In genomic region chr21:36320421-36321324, GRCh38 we compare ENCODE assay signal across 8 cellular contexts. TPM values are rescaled to one million over a fixed set of nuclear protein-coding genes. Genes with fewer than 3 reads are reported as not detected.
DNase-seq lines count a peak whose midpoint lies in the region; ATAC-seq and TF ChIP-seq lines count a peak whose summit lies in the region.

No MANE protein-coding gene starts in this region.

- peak overlapping the region; percentile 97 for H3K4me3 Mint-ChIP-seq in activated B cell treated with CpG ODN at 0.5 μM for 24 hours

- H3K36me3 ChIP-seq in esophagus muscularis mucosa (peaks cover 0 to 11% (median 6%) of the 10 kb centered on the region in 4 donors), mucosa of stomach (ENCODE audit: control insufficient read depth, insufficient read depth, low read length) (no peaks in the 10 kb centered on the region), tibial artery (peaks cover 0 to 13% (median 0%) of the 10 kb centered on the region in 3 donors)

- DNase-seq in AML-193 (lab: John Stamatoyannopoulos, UW) = peak; percentile 16 to 41
- peak; percentile 81 for DNase-seq in NCI-H2107 treated with DMSO at 0.1 percent for 48 hours (lab: John Stamatoyannopoulos, UW; ENCODE audit: unreplicated experiment)
- no peak for DNase-seq in activated B cell treated with CpG ODN at 0.5 μM for 24 hours
- peak; percentile 93 for DNase-seq in esophagus muscularis mucosa (ENCODE audit: extremely low spot score)
- peak; percentile 55 to 86 for DNase-seq in tibial artery

- peaks cover 41% of the 10 kb centered on the region for H3K36me3 Mint-ChIP-seq in activated B cell treated with CpG ODN at 0.5 μM for 24 hours (ENCODE audit: low read depth)

- H3K9me3 ChIP-seq in esophagus muscularis mucosa (no peaks in the 10 kb centered on the region), mucosa of stomach (ENCODE audit: control insufficient read depth, low read length) (no peaks in the 10 kb centered on the region), tibial artery (no peaks in the 10 kb centered on the region)

- TF ChIP-seq CTCF in activated B cell treated with CpG ODN at 0.5 μM for 24 hours (IDR thresholded peaks at IDR 0.05) (no peak), esophagus muscularis mucosa (IDR thresholded peaks at IDR 0.05) (no peak), tibial artery (IDR thresholded peaks at IDR 0.05) (no peak)

- ATAC-seq in GM18502 (IDR thresholded peaks at IDR 0.05; ENCODE audit: poor library complexity, unreplicated experiment) = peak; percentile 53
- peak; percentile 36 for ATAC-seq in HG02981 (IDR thresholded peaks at IDR 0.05; ENCODE audit: unreplicated experiment)
- peak; percentile 22 for ATAC-seq in activated B cell treated with CpG ODN at 0.5 μM for 24 hours (ENCODE audit: low read depth)

- peak overlapping the region; percentile 97 for H3K27ac Mint-ChIP-seq in activated B cell treated with CpG ODN at 0.5 μM for 24 hours

- H3K4me1 Mint-ChIP-seq in activated B cell treated with CpG ODN at 0.5 μM for 24 hours = peaks cover 51% of the 10 kb centered on the region

- intact Hi-C loops in activated B cell treated with CpG ODN at 0.5 μM for 24 hours (cut with micrococcal nuclease) = loop anchor here (1.0 kb wide), 7 partner anchors 10 to 164 kb away; partner anchors contain the start of gene DOP1B
- intact Hi-C loops in esophagus muscularis mucosa (cut with DNase I) = loop anchor here (5.0 to 10.0 kb wide), 3 partner anchors 163 to 1436 kb away; partner anchors contain the start of genes CBR3 and DOP1B
- intact Hi-C loops in tibial artery (cut with DNase I; ENCODE audit: low total_unique reads) = loop anchor here (1.0 to 10.0 kb wide), 2 partner anchors 164 to 256 kb away; partner anchors contain the start of genes DOP1B and SETD4

- no peaks in the 10 kb centered on the region for H3K27me3 Mint-ChIP-seq in activated B cell treated with CpG ODN at 0.5 μM for 24 hours

- CTCF ChIA-PET in activated B cell treated with CpG ODN at 0.5 μM for 24 hours (lab: Charles Lee) = interaction anchor here (0.5 to 2.9 kb wide), 15 partner anchors 10 to 207 kb away, joined by 3 to 21 read pairs (median 3); no protein-coding TSS in a partner anchor

- POLR2A ChIA-PET in activated B cell treated with CpG ODN at 0.5 μM for 24 hours (lab: Charles Lee) = interaction anchor here (0.7 to 7.0 kb wide), 36 partner anchors 8 to 1431 kb away, joined by 3 to 333 read pairs (median 6); partner anchors contain the start of genes CBR3, CHAF1B, DOP1B and DYRK1A

- H3K27ac ChIP-seq in esophagus muscularis mucosa (replicated peaks in 1 of 4) (peak overlapping the region; percentile 94 to 99 (median 98)), tibial artery (peak overlapping the region; percentile 95 to 98)

- no peaks in the 10 kb centered on the region for H3K9me3 Mint-ChIP-seq in activated B cell treated with CpG ODN at 0.5 μM for 24 hours

- H3K27me3 ChIP-seq in esophagus muscularis mucosa (no peaks in the 10 kb centered on the region), mucosa of stomach (ENCODE audit: control insufficient read depth, insufficient read depth, low read length) (no peaks in the 10 kb centered on the region), tibial artery (no peaks in the 10 kb centered on the region)

- 8% methylated on average over 11 of the region's 62 CpGs for WGBS in esophagus muscularis mucosa

- no peak for TF ChIP-seq POLR2A in esophagus muscularis mucosa (IDR thresholded peaks at IDR 0.05; ENCODE audit: low read depth)

- no peak for TF ChIP-seq EP300 in esophagus muscularis mucosa (IDR thresholded peaks at IDR 0.05)

- H3K4me1 ChIP-seq in esophagus muscularis mucosa = peaks cover 40 to 54% (median 52%) of the 10 kb centered on the region in 4 donors
- peaks cover 17% of the 10 kb centered on the region for H3K4me1 ChIP-seq in mucosa of stomach (ENCODE audit: control insufficient read depth, insufficient read depth, low read length)
- H3K4me1 ChIP-seq in tibial artery = peaks cover 0 to 47% (median 26%) of the 10 kb centered on the region in 4 donors

- H3K4me3 ChIP-seq in esophagus muscularis mucosa (peak overlapping the region; percentile 85 to 96 (median 89)), mucosa of stomach (ENCODE audit: low read length) (peak overlapping the region; percentile 81), tibial artery (peak overlapping the region; percentile 81 to 88)

- peak overlapping the region; percentile 91 for H3K9ac ChIP-seq in mucosa of stomach (ENCODE audit: low read length)

RNA-seq across cellular contexts. Expression of gene MORC3, which starts 0.7 kb away (rescaled TPM):
- total RNA-seq in activated B cell treated with CpG ODN at 0.5 μM for 24 hours (55.4 and 65.6 TPM in 2 replicates), esophagus muscularis mucosa (10 to 100 TPM; 32.0 to 41.9 (median 39.2) TPM)
